Comparison of ENCODE assay signal across 9 cellular contexts in genomic region chr12:21301-22189, GRCh38.
A peak's percentile ranks its signal among the peaks of the same experiment; 100 is the strongest.
DNase-seq lines count a peak whose midpoint lies in the region; ATAC-seq lines count a peak whose summit lies in the region.
"Had no signal": no experiment of that assay in that cellular context is flagged by ENCODE, and none has a peak within 500 bp of the region (broad histone marks: within the 10 kb centered on the region; RNA-seq: fewer than 3 reads in every experiment).

No MANE protein-coding gene starts in this region.

- H3K9me3 Mint-ChIP-seq in central memory CD8-positive, alpha-beta T cell = no peaks in the 10 kb centered on the region
- H3K9me3 Mint-ChIP-seq in stimulated activated effector memory CD8-positive, alpha-beta T cell treated with anti-CD3 and anti-CD28 coated beads, Interleukin-12 subunit alpha, Interleukin-12 subunit beta, amount 100 ng/mL, for 72 hours = no peaks in the 10 kb centered on the region
- H3K9me3 Mint-ChIP-seq: natural killer cell had no signal

- peaks cover 25% of the 10 kb centered on the region for H3K4me1 Mint-ChIP-seq in central memory CD8-positive, alpha-beta T cell
- peaks cover 19% of the 10 kb centered on the region for H3K4me1 Mint-ChIP-seq in stimulated activated effector memory CD8-positive, alpha-beta T cell treated with anti-CD3 and anti-CD28 coated beads, Interleukin-12 subunit alpha, Interleukin-12 subunit beta, amount 100 ng/mL, for 72 hours

- ATAC-seq in HG02840 (IDR thresholded peaks at IDR 0.05; ENCODE audit: low FRiP score, unreplicated experiment) (peak; percentile 78), HG03439 (IDR thresholded peaks at IDR 0.05; ENCODE audit: unreplicated experiment) (no peak)
- ATAC-seq in central memory CD8-positive, alpha-beta T cell (replicated peaks; ENCODE audit: extremely low read depth, poor library complexity, severe bottlenecking) = peak; percentile 65
- ATAC-seq in stimulated activated effector memory CD8-positive, alpha-beta T cell treated with anti-CD3 and anti-CD28 coated beads, Interleukin-12 subunit alpha, Interleukin-12 subunit beta, amount 100 ng/mL, for 72 hours = peak; percentile 86

- peak; percentile 49 for DNase-seq in activated CD4-positive, alpha-beta T cell treated with anti-CD3 and anti-CD28 coated beads for 48 hours
- DNase-seq in activated CD4-positive, alpha-beta T cell treated with anti-CD3 and anti-CD28 coated beads for 1 hour = no peak
- no peak for DNase-seq in central memory CD8-positive, alpha-beta T cell (ENCODE audit: low spot score in 2 of 2)
- DNase-seq in stimulated activated effector memory CD8-positive, alpha-beta T cell treated with anti-CD3 and anti-CD28 coated beads, Interleukin-12 subunit alpha, Interleukin-12 subunit beta, amount 100 ng/mL, for 72 hours (ENCODE audit: low spot score in 2 of 2) = peak in 1 of 2 donors; percentile 60
- no peak for DNase-seq in foreskin melanocyte
- no peak for DNase-seq in COLO829 (ENCODE audit: low spot score)
- DNase-seq: natural killer cell had no signal

- H3K4me3 Mint-ChIP-seq in central memory CD8-positive, alpha-beta T cell = no peak overlapping the region
- no peak overlapping the region for H3K4me3 Mint-ChIP-seq in stimulated activated effector memory CD8-positive, alpha-beta T cell treated with anti-CD3 and anti-CD28 coated beads, Interleukin-12 subunit alpha, Interleukin-12 subunit beta, amount 100 ng/mL, for 72 hours
- H3K4me3 Mint-ChIP-seq: natural killer cell had no signal

- H3K27me3 Mint-ChIP-seq in central memory CD8-positive, alpha-beta T cell = no peaks in the 10 kb centered on the region

- H3K27ac Mint-ChIP-seq in central memory CD8-positive, alpha-beta T cell (ENCODE audit: low read depth) = peak overlapping the region; percentile 4
- peak overlapping the region; percentile 9 for H3K27ac Mint-ChIP-seq in stimulated activated effector memory CD8-positive, alpha-beta T cell treated with anti-CD3 and anti-CD28 coated beads, Interleukin-12 subunit alpha, Interleukin-12 subunit beta, amount 100 ng/mL, for 72 hours

- peaks cover 13% of the 10 kb centered on the region for H3K36me3 Mint-ChIP-seq in central memory CD8-positive, alpha-beta T cell (ENCODE audit: insufficient read depth)
- peaks cover 12% of the 10 kb centered on the region for H3K36me3 Mint-ChIP-seq in stimulated activated effector memory CD8-positive, alpha-beta T cell treated with anti-CD3 and anti-CD28 coated beads, Interleukin-12 subunit alpha, Interleukin-12 subunit beta, amount 100 ng/mL, for 72 hours
- H3K36me3 Mint-ChIP-seq: natural killer cell had no signal
